Comparison of ENCODE assay signal across 23 cellular contexts in genomic region chr15:27458370-27459084, GRCh38.
"Had no signal": no experiment of that assay in that cellular context is flagged by ENCODE, and none has a peak within 500 bp of the region (broad histone marks: within the 10 kb centered on the region; RNA-seq: fewer than 3 reads in every experiment).

No MANE protein-coding gene starts in this region.

- H3K27me3 ChIP-seq: esophagus squamous epithelium, gastroesophageal sphincter, hepatocyte, stomach, transverse colon had no signal

- ATAC-seq: effector memory CD8-positive, alpha-beta T cell; gastroesophageal sphincter; left cardiac atrium; lower lobe of right lung; natural killer cell treated with Interleukin-12 subunit alpha and Interleukin-12 subunit beta and Interleukin-15 and Interleukin-18, amount 100 ng/mL, for 72 hours; psoas muscle; sciatic nerve had no signal

- H3K27ac ChIP-seq: epithelial cell of prostate, esophagus squamous epithelium, gastroesophageal sphincter, hepatocyte, left ventricle myocardium inferior, lower lobe of right lung, parathyroid adenoma, psoas muscle, stomach, thoracic aorta, transverse colon had no signal

- H3K9me3 ChIP-seq: esophagus squamous epithelium, gastroesophageal sphincter, left ventricle myocardium inferior, psoas muscle, thoracic aorta, transverse colon had no signal

- FAIRE-seq: colon, kidney had no signal

- H3K36me3 ChIP-seq: esophagus squamous epithelium, gastroesophageal sphincter, left ventricle myocardium inferior, lower lobe of right lung, stomach, thoracic aorta, transverse colon had no signal

- H3K4me3 ChIP-seq: esophagus squamous epithelium, gastroesophageal sphincter, hepatocyte, left ventricle myocardium inferior, lower lobe of right lung, psoas muscle, stomach, thoracic aorta, transverse colon had no signal

- DNase-seq: effector memory CD8-positive, alpha-beta T cell; esophagus squamous epithelium; foreskin fibroblast; head of caudate nucleus; kidney; left cardiac atrium; left ventricle myocardium inferior; lower lobe of right lung; midbrain; psoas muscle; stimulated activated CD4-positive, alpha-beta T cell treated with anti-CD3 and anti-CD28 coated beads, Interleukin-2, amount 100 ng/mL, for 24 hours; stimulated activated naive CD4-positive, alpha-beta T cell; stomach; substantia nigra; transverse colon had no signal

- H3K4me1 ChIP-seq: gastroesophageal sphincter, left ventricle myocardium inferior, lower lobe of right lung, parathyroid adenoma, psoas muscle, stomach, transverse colon had no signal
